Comparison of ENCODE assay signal across 23 cellular contexts in genomic region chr1:119868176-119868575, GRCh38. TPM values are rescaled to one million over a fixed set of nuclear protein-coding genes. Genes with fewer than 3 reads are reported as not detected.
"Had no signal": no experiment of that assay in that cellular context is flagged by ENCODE, and none has a peak within 500 bp of the region (broad histone marks: within the 10 kb centered on the region; RNA-seq: fewer than 3 reads in every experiment).

No MANE protein-coding gene starts in this region.

- H3K27ac Mint-ChIP-seq: activated B cell treated with CpG ODN at 0.5 μM for 24 hours; activated CD4-positive, alpha-beta memory T cell treated with anti-CD3 and anti-CD28 coated beads, Interleukin-2, amount 10 ng/mL, durations not matched to agents 7 days and 5 days; activated naive CD8-positive, alpha-beta T cell treated with anti-CD3 and anti-CD28 coated beads, Interleukin-2, amount 50 U/mL, for 24 hours; T-helper 1 cell treated with Interleukin-12 subunit alpha and Interleukin-12 subunit beta and Interleukin-4 antibody, amounts not matched to agents 30 μg/mL and 1 μg/mL, for 36 hours had no signal

- DNase-seq: activated B cell treated with CpG ODN at 0.5 μM for 24 hours; activated CD4-positive, alpha-beta memory T cell treated with anti-CD3 and anti-CD28 coated beads, Interleukin-2, amount 10 ng/mL, durations not matched to agents 7 days and 5 days; activated CD4-positive, alpha-beta T cell treated with anti-CD3 and anti-CD28 coated beads for 1 hour; activated CD4-positive, alpha-beta T cell treated with anti-CD3 and anti-CD28 coated beads, Interleukin-2, amount 50 U/mL, for 1 hour; activated CD8-positive, alpha-beta memory T cell treated with anti-CD3 and anti-CD28 coated beads, Interleukin-2, amount 50 U/mL, for 4 hours; activated naive CD8-positive, alpha-beta T cell treated with anti-CD3 and anti-CD28 coated beads, Interleukin-2, amount 50 U/mL, for 24 hours; amniotic stem cell; Karpas-422; NCI-H1105 treated with DMSO at 0.1 percent for 48 hours; NCI-H1436 treated with DMSO at 0.1 percent for 48 hours; NCI-H187; NCI-H2081; NCI-H510A treated with DMSO at 0.1 percent for 48 hours; NCI-H69; PC-9; SHP77 treated with DMSO at 0.1 percent for 48 hours had no signal

- ATAC-seq: activated naive CD4-positive, alpha-beta T cell treated with anti-CD3 and anti-CD28 coated beads, Interleukin-2, amount 50 U/mL, for 72 hours; activated naive CD8-positive, alpha-beta T cell treated with anti-CD3 and anti-CD28 coated beads, Interleukin-2, amount 50 U/mL, for 24 hours; body of pancreas; K562 had no signal

- H3K4me3 Mint-ChIP-seq: activated B cell treated with CpG ODN at 0.5 μM for 24 hours; activated CD4-positive, alpha-beta memory T cell treated with anti-CD3 and anti-CD28 coated beads, Interleukin-2, amount 10 ng/mL, durations not matched to agents 7 days and 5 days; activated naive CD8-positive, alpha-beta T cell treated with anti-CD3 and anti-CD28 coated beads, Interleukin-2, amount 50 U/mL, for 24 hours; central memory CD8-positive, alpha-beta T cell; T-helper 1 cell treated with Interleukin-12 subunit alpha and Interleukin-12 subunit beta and Interleukin-4 antibody, amounts not matched to agents 30 μg/mL and 1 μg/mL, for 36 hours had no signal

- H3K4me3 ChIP-seq: ascending aorta, body of pancreas, K562, PC-9 had no signal

- H3K9me3 ChIP-seq: ascending aorta, body of pancreas had no signal

- H3K27me3 ChIP-seq: ascending aorta, body of pancreas had no signal

- H3K36me3 ChIP-seq: ascending aorta had no signal

- H3K36me3 Mint-ChIP-seq: activated naive CD4-positive, alpha-beta T cell treated with anti-CD3 and anti-CD28 coated beads, Interleukin-2, amount 50 U/mL, for 72 hours had no signal

- H3K27ac ChIP-seq: ascending aorta, body of pancreas, PC-9 had no signal

- H3K9me3 Mint-ChIP-seq: activated B cell treated with CpG ODN at 0.5 μM for 24 hours; activated CD4-positive, alpha-beta memory T cell treated with anti-CD3 and anti-CD28 coated beads, Interleukin-2, amount 10 ng/mL, durations not matched to agents 7 days and 5 days; activated naive CD4-positive, alpha-beta T cell treated with anti-CD3 and anti-CD28 coated beads, Interleukin-2, amount 50 U/mL, for 72 hours; activated naive CD8-positive, alpha-beta T cell treated with anti-CD3 and anti-CD28 coated beads, Interleukin-2, amount 50 U/mL, for 24 hours; central memory CD8-positive, alpha-beta T cell; T-helper 1 cell treated with Interleukin-12 subunit alpha and Interleukin-12 subunit beta and Interleukin-4 antibody, amounts not matched to agents 30 μg/mL and 1 μg/mL, for 36 hours had no signal

RNA-seq across cellular contexts. Expression of gene ADAM30, which starts 28.1 kb away (rescaled TPM):
- total RNA-seq: activated B cell treated with CpG ODN at 0.5 μM for 24 hours; activated CD4-positive, alpha-beta memory T cell treated with anti-CD3 and anti-CD28 coated beads, Interleukin-2, amount 10 ng/mL, durations not matched to agents 7 days and 5 days; activated naive CD4-positive, alpha-beta T cell treated with anti-CD3 and anti-CD28 coated beads, Interleukin-2, amount 50 U/mL, for 72 hours; ascending aorta; body of pancreas; K562; PC-9; SK-MEL-5 had no signal
- polyA plus RNA-seq: K562 had no signal

RNA-seq across cellular contexts. Expression of gene REG4, which starts 56.9 kb away (rescaled TPM):
- total RNA-seq: activated B cell treated with CpG ODN at 0.5 μM for 24 hours; activated CD4-positive, alpha-beta memory T cell treated with anti-CD3 and anti-CD28 coated beads, Interleukin-2, amount 10 ng/mL, durations not matched to agents 7 days and 5 days; ascending aorta; K562; PC-9; SK-MEL-5 had no signal
- polyA plus RNA-seq: K562 had no signal
